ENCODE assay signal across 1 cellular context in genomic region chr17:44979426-44980273, GRCh38.
TF ChIP-seq lines count a peak whose summit lies in the region.

No MANE protein-coding gene starts in this region.

TF ChIP-seq in H1, 55 proteins besides CTCF, POLR2A, EP300 and RAD21:
- TF ChIP-seq SIN3A (conservative IDR thresholded peaks at IDR 0.05 in 1 of 2, IDR thresholded peaks at IDR 0.05 in 1 of 2; ENCODE audit: low read depth in 1 of 2, low read length in 2 of 2) (no peak), TEAD4 (IDR thresholded peaks at IDR 0.05; ENCODE audit: low read depth, low read length) (no peak), HDAC2 (IDR thresholded peaks at IDR 0.05; ENCODE audit: borderline replicate concordance in 1 of 2, low read depth in 2 of 2, low read length in 2 of 2) (no peak), SP1 (IDR thresholded peaks at IDR 0.05; ENCODE audit: low read depth, low read length) (no peak), NANOG (IDR thresholded peaks at IDR 0.05; ENCODE audit: insufficient read depth, low read depth, low read length, poor library complexity, severe bottlenecking) (no peak), BRCA1 (IDR thresholded peaks at IDR 0.05; ENCODE audit: low read depth, low read length) (no peak), BACH1 (IDR thresholded peaks at IDR 0.05; ENCODE audit: low read length) (no peak), POLR2AphosphoS5 (IDR thresholded peaks at IDR 0.05; ENCODE audit: low read depth, low read length) (no peak), CBX8 (IDR thresholded peaks at IDR 0.05; ENCODE audit: borderline replicate concordance, low read depth, low read length) (no peak), NRF1 (IDR thresholded peaks at IDR 0.05; ENCODE audit: low read depth, low read length) (no peak), EZH2 (IDR thresholded peaks at IDR 0.05; ENCODE audit: low read depth, low read length, severe bottlenecking) (no peak), RBBP5 (IDR thresholded peaks at IDR 0.05; ENCODE audit: borderline replicate concordance, low read depth, low read length) (no peak), SAP30 (IDR thresholded peaks at IDR 0.05; ENCODE audit: insufficient read depth, insufficient replicate concordance, low read length) (no peak), JUN (IDR thresholded peaks at IDR 0.05; ENCODE audit: low read depth, low read length) (no peak)
